In the genomic region with DNA sequence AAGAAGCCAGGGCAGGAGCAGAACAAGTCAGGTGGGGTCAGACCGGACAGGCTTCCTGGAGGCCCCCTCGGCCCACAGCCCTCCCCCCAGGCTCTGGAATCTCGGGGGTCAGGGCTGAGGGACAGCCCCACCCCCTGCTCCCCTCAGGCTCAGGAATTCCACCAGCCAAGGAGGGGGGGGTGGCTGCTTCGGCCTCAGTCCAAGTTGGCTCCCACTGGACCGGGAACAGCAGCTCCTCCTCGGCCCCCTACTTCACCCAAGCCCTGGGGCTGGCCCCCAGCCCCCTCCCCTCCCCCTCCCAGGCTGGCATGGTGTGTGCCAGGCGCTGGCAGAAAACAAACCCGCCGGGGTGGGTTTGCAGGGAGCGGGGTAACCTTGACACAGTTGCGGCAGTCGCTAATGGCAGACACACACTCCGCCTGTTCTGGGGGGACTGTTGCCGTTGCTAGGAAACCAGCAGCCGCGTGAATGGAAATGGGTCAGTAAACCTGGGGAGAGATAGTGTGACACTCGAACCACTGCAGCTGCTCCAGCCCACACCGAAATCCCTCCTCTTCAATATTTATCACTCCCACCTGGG, we compare ENCODE assay signal across 11 cellular contexts. TPM values are rescaled to one million over a fixed set of nuclear protein-coding genes. Genes with fewer than 3 reads are reported as not detected.
DNase-seq lines count a peak whose midpoint lies in the region; TF ChIP-seq lines count a peak whose summit lies in the region.
"Had no signal": no experiment of that assay in that cellular context is flagged by ENCODE, and none has a peak within 500 bp of the region (broad histone marks: within the 10 kb centered on the region; RNA-seq: fewer than 3 reads in every experiment).

No MANE protein-coding gene starts in this region.

- H2AFZ ChIP-seq in parathyroid adenoma (no peak overlapping the region), OCI-LY7 (ENCODE audit: low read length) (no peak overlapping the region)

- no peak overlapping the region for H3K4me3 Mint-ChIP-seq in activated CD4-positive, alpha-beta memory T cell treated with anti-CD3 and anti-CD28 coated beads for 36 hours
- H3K4me3 Mint-ChIP-seq: activated naive CD8-positive, alpha-beta T cell had no signal

- no peak overlapping the region for H3K9ac ChIP-seq in parathyroid adenoma

- H3K27me3 ChIP-seq in left ventricle myocardium inferior (ENCODE audit: low read depth) (no peaks in the 10 kb centered on the region), parathyroid adenoma (ENCODE audit: control insufficient read depth, insufficient read depth, low read length) (no peaks in the 10 kb centered on the region)

- peak overlapping the region; percentile 15; the same call in 1 of the 2 replicates for H3K27ac ChIP-seq in C4-2B
- H3K27ac ChIP-seq in left ventricle myocardium inferior (replicated peaks), result peak overlapping the region; percentile 97
- no peak overlapping the region for H3K27ac ChIP-seq in parathyroid adenoma
- no peak overlapping the region for H3K27ac ChIP-seq in OCI-LY7 (ENCODE audit: low read depth, low read length, poor library complexity, severe bottlenecking)

- peak overlapping the region; percentile 2 for H3K4me2 ChIP-seq in parathyroid adenoma (ENCODE audit: low read length)
- H3K4me2 ChIP-seq in OCI-LY7 (ENCODE audit: low read length), result no peak overlapping the region

- H3K4me1 ChIP-seq in left ventricle myocardium inferior, result peaks cover 97% of the 10 kb centered on the region
- H3K4me1 ChIP-seq in parathyroid adenoma, result peaks cover 36% of the 10 kb centered on the region
- peaks cover 28% of the 10 kb centered on the region for H3K4me1 ChIP-seq in OCI-LY7 (ENCODE audit: insufficient read depth, low read length, poor library complexity, severe bottlenecking)

- H4K20me1 ChIP-seq in OCI-LY7 (ENCODE audit: insufficient read depth, low read length), result no peaks in the 10 kb centered on the region

- H3K4me3 ChIP-seq in left ventricle myocardium inferior (peak overlapping the region; percentile 33), parathyroid adenoma (ENCODE audit: low read depth, low read length) (no peak overlapping the region), OCI-LY7 (ENCODE audit: low read depth, low read length, poor library complexity, severe bottlenecking) (no peak overlapping the region)

- CTCF ChIA-PET in OCI-LY7 (lab: Charles Lee; ENCODE audit: unreplicated experiment), result interaction anchor here (0.6 to 1.4 kb wide), 2 partner anchors 15 to 696 kb away, joined by 3 to 5 read pairs; no protein-coding TSS in a partner anchor
- CTCF ChIA-PET in activated CD4-positive, alpha-beta memory T cell treated with anti-CD3 and anti-CD28 coated beads for 36 hours (lab: Charles Lee), result interaction anchor here (0.6 to 8.2 kb wide), 5 partner anchors 12 to 180 kb away, joined by 3 to 102 read pairs (median 5); a partner anchor contains a TSS

- H3K36me3 ChIP-seq in left ventricle myocardium inferior (no peaks in the 10 kb centered on the region), parathyroid adenoma (ENCODE audit: control insufficient read depth, insufficient read depth, low read length) (no peaks in the 10 kb centered on the region), OCI-LY7 (ENCODE audit: insufficient read depth, low read length) (no peaks in the 10 kb centered on the region)
- H3K36me3 ChIP-seq: WERI-Rb-1 had no signal

- POLR2A ChIA-PET in OCI-LY7 (lab: Charles Lee), result interaction anchor here (0.9 kb wide), 1 partner anchor 15 kb away, joined by 3 read pairs; no protein-coding TSS in a partner anchor
- POLR2A ChIA-PET in activated CD4-positive, alpha-beta memory T cell treated with anti-CD3 and anti-CD28 coated beads for 36 hours (lab: Charles Lee), result no interaction called here

- H3K27me3 Mint-ChIP-seq in activated CD4-positive, alpha-beta memory T cell treated with anti-CD3 and anti-CD28 coated beads for 36 hours, result no peaks in the 10 kb centered on the region
- H3K27me3 Mint-ChIP-seq: activated naive CD8-positive, alpha-beta T cell had no signal

- no peak overlapping the region for H3K27ac Mint-ChIP-seq in activated CD4-positive, alpha-beta memory T cell treated with anti-CD3 and anti-CD28 coated beads for 36 hours
- H3K27ac Mint-ChIP-seq: activated naive CD8-positive, alpha-beta T cell had no signal

- no peaks in the 10 kb centered on the region for H3K9me3 ChIP-seq in left ventricle myocardium inferior (replicated peaks)
- no peaks in the 10 kb centered on the region for H3K9me3 ChIP-seq in parathyroid adenoma (ENCODE audit: control insufficient read depth, low read length)
- no peaks in the 10 kb centered on the region for H3K9me3 ChIP-seq in OCI-LY7 (ENCODE audit: low read length)

- BruUV-seq in OCI-LY7 (replicated peaks; lab: Mats Ljungman, UMichigan), result no TSS peak

- TF ChIP-seq CTCF in C4-2B (conservative IDR thresholded peaks at IDR 0.05) (no peak), left ventricle myocardium inferior (IDR thresholded peaks at IDR 0.05; ENCODE audit: borderline replicate concordance) (no peak), parathyroid adenoma (IDR thresholded peaks at IDR 0.05) (no peak), OCI-LY7 (conservative IDR thresholded peaks at IDR 0.05; ENCODE audit: low read length) (no peak)

- no peaks in the 10 kb centered on the region for H3K9me3 Mint-ChIP-seq in activated CD4-positive, alpha-beta memory T cell treated with anti-CD3 and anti-CD28 coated beads for 36 hours

- intact Hi-C loops in left ventricle myocardium inferior (cut with micrococcal nuclease), result no loop called here
- intact Hi-C loops in OCI-LY7 (cut with micrococcal nuclease; ENCODE audit: unreplicated experiment), result no loop called here
- intact Hi-C loops in activated CD4-positive, alpha-beta memory T cell treated with anti-CD3 and anti-CD28 coated beads for 36 hours (cut with micrococcal nuclease), result no loop called here

- H3K9me2 ChIP-seq in OCI-LY7 (ENCODE audit: insufficient read depth, low read length), result no peaks in the 10 kb centered on the region

- no peaks in the 10 kb centered on the region for H3K36me3 Mint-ChIP-seq in activated CD4-positive, alpha-beta memory T cell treated with anti-CD3 and anti-CD28 coated beads for 36 hours
- H3K36me3 Mint-ChIP-seq: activated naive CD8-positive, alpha-beta T cell had no signal

- peaks cover 2% of the 10 kb centered on the region for H3K79me2 ChIP-seq in parathyroid adenoma
- H3K79me2 ChIP-seq in OCI-LY7 (ENCODE audit: insufficient read depth, low read depth, low read length), result no peaks in the 10 kb centered on the region

- DNase-seq in NCI-H2196 treated with DMSO at 0.1 percent for 48 hours (lab: John Stamatoyannopoulos, UW; ENCODE audit: unreplicated experiment) (peak; percentile 26), left ventricle myocardium inferior (peak; percentile 37), OCI-LY7 (ENCODE audit: low spot score) (no peak), iPS-NIHi11 (ENCODE audit: low spot score) (no peak), KG1 (lab: John Stamatoyannopoulos, UW) (no peak)
- DNase-seq in activated CD4-positive, alpha-beta memory T cell treated with anti-CD3 and anti-CD28 coated beads for 36 hours, result no peak
- DNase-seq: NCI-H510A, WERI-Rb-1 had no signal

- peaks cover 12% of the 10 kb centered on the region for H3K4me1 Mint-ChIP-seq in activated CD4-positive, alpha-beta memory T cell treated with anti-CD3 and anti-CD28 coated beads for 36 hours (ENCODE audit: low read depth)

RNA-seq across cellular contexts. Expression of a gene that starts 32.4 kb away (rescaled TPM):
- 40.1 TPM for total RNA-seq in left ventricle myocardium inferior
- total RNA-seq in OCI-LY7 (2014; rRNA removed; shearing (Covaris generic)), result 5.5 and 6.5 TPM in 2 replicates
- 8.4 and 13.8 TPM in 2 replicates for total RNA-seq in OCI-LY7 (2022)
- total RNA-seq in activated CD4-positive, alpha-beta memory T cell treated with anti-CD3 and anti-CD28 coated beads for 36 hours, result 10 to 100 TPM in 1 of 2 experiments, 1 to 10 TPM in 1; 8.3 to 12.1 TPM

Comparison
In these comparisons a context has a peak if more than half of its experiments do, and no peak if none do; other contexts are left out.
1. H3K27ac ChIP-seq: peak in C4-2B (single experiment) and left ventricle myocardium inferior (single experiment); none in parathyroid adenoma (single experiment) and OCI-LY7 (single experiment).
2. DNase-seq: peak in NCI-H2196 treated with DMSO at 0.1 percent for 48 hours (single experiment) and left ventricle myocardium inferior (single experiment); none in OCI-LY7 (single experiment), iPS-NIHi11 (single experiment), activated CD4-positive, alpha-beta memory T cell treated with anti-CD3 and anti-CD28 coated beads for 36 hours (single experiment) and KG1 (single experiment).